Comparison of ENCODE assay signal across 1 cellular context in the genomic region with DNA sequence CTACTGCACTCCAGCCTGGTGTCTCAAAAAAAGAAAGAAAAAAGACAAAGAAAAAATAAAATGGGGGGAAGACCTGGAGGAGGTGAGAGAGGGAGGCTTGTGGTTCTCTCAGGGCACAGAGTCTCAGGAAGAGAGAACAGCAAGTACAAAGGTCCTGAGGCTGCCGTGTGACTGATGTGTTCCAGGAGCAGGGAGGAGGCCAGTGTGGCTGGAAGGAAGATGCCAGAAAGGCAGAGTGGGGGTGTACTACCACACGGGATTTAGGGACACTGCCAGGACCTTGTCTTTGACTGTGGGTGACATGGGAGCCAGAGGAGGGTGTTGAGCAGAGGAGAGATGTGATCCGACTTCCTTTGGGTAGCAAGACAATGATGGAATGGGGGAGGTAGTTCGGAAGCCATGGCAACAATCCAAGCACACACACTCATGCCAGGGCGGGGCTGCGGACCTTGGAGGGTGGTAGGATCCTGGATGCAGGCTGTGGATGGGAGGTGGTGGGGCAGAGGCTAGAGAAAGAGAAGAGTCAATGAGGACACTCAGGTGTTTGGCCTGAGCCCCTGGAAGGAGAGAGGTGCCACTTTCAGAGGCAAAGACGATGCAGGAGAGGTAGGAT.
TF ChIP-seq lines count a peak whose summit lies in the region.

No MANE protein-coding gene starts in this region.

TF ChIP-seq in IMR-90, 13 proteins besides CTCF, POLR2A, EP300 and RAD21:
- no peak for TF ChIP-seq SMC3 (IDR thresholded peaks at IDR 0.05; ENCODE audit: low read depth, low read length)
- TF ChIP-seq RFX5 (IDR thresholded peaks at IDR 0.05; ENCODE audit: low read depth, low read length) = no peak
- TF ChIP-seq RCOR1 (IDR thresholded peaks at IDR 0.05; ENCODE audit: insufficient replicate concordance, low read length) = no peak
- TF ChIP-seq BHLHE40 (IDR thresholded peaks at IDR 0.05; ENCODE audit: low read depth, low read length) = no peak
- TF ChIP-seq CHD1 (IDR thresholded peaks at IDR 0.05; ENCODE audit: low read depth, low read length) = no peak
- no peak for TF ChIP-seq MXI1 (IDR thresholded peaks at IDR 0.05; ENCODE audit: borderline replicate concordance, low read depth, low read length)
- TF ChIP-seq FOS (IDR thresholded peaks at IDR 0.05; ENCODE audit: low read depth, low read length) = no peak
- TF ChIP-seq NFE2L2 (IDR thresholded peaks at IDR 0.05; ENCODE audit: low read depth, low read length) = no peak
- TF ChIP-seq CEBPB (IDR thresholded peaks at IDR 0.05; ENCODE audit: low read depth, low read length) = no peak
